In the genomic region with DNA sequence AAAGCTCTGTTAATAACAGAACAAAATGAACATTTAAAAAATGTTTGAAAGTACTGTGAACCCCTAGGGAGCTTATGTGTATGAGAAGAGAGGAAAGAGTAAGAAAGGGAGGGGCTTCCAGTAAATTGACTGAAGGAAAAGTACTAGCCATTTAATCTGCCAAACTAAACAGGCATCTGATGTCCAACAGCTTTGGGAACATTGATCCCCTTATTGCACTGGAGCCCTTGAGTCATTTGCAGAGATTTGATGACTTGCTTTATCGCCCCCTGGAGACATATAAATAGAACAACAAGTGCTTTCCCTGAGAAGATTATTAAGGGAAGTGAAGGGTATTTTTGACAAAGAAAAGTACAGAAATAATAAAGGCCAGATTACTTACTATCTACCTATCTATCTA, we compare ENCODE assay signal across 11 cellular contexts.
A peak's percentile ranks its signal among the peaks of the same experiment; 100 is the strongest.
DNase-seq lines count a peak whose midpoint lies in the region; ATAC-seq, FAIRE-seq and TF ChIP-seq lines count a peak whose summit lies in the region.
"Had no signal": no experiment of that assay in that cellular context is flagged by ENCODE, and none has a peak within 500 bp of the region (broad histone marks: within the 10 kb centered on the region; RNA-seq: fewer than 3 reads in every experiment).

No MANE protein-coding gene starts in this region.

- H3K9ac ChIP-seq in SK-N-SH (no peak overlapping the region), kidney (ENCODE audit: low read length in 2 of 2) (no peak overlapping the region)

- TF ChIP-seq EP300 in SK-N-SH (IDR thresholded peaks at IDR 0.05; ENCODE audit: borderline replicate concordance in 1 of 2, low read depth in 1 of 2, low read length in 1 of 2), result no peak

- no peak overlapping the region for H3K4me2 ChIP-seq in SK-N-SH

- no peak overlapping the region for H3K4me3 ChIP-seq in SK-N-SH (ENCODE audit: low read depth in 2 of 2, low read length in 1 of 2)
- no peak overlapping the region for H3K4me3 ChIP-seq in astrocyte of the cerebellum (ENCODE audit: low read depth, low read length)
- H3K4me3 ChIP-seq in kidney (ENCODE audit: low read length in 2 of 2), result no peak overlapping the region
- no peak overlapping the region for H3K4me3 ChIP-seq in aorta (ENCODE audit: low read length in 2 of 2)
- H3K4me3 ChIP-seq: SK-N-MC had no signal

- H2AFZ ChIP-seq in SK-N-SH (ENCODE audit: low read depth), result no peak overlapping the region

- no peak for ATAC-seq in SK-N-SH treated with all-trans-retinoic acid at 6 μM for 48 hours
- peak; percentile 87 for ATAC-seq in aorta (ENCODE audit: low FRiP score)
- ATAC-seq in GM19023 (IDR thresholded peaks at IDR 0.05; ENCODE audit: unreplicated experiment), result no peak
- no peak for ATAC-seq in HG03432 (IDR thresholded peaks at IDR 0.05; ENCODE audit: unreplicated experiment)

- intact Hi-C loops in kidney (cut with DNase I), result no loop called here
- intact Hi-C loops in aorta (cut with DNase I), result no loop called here

- no peaks in the 10 kb centered on the region for H3K27me3 ChIP-seq in SK-N-SH (ENCODE audit: insufficient read depth)
- H3K27me3 ChIP-seq in aorta (ENCODE audit: control insufficient read depth in 1 of 2, insufficient read depth in 2 of 2, low read length in 1 of 2), result no peaks in the 10 kb centered on the region

- DNase-seq in SK-N-SH (peak; percentile 1), astrocyte of the cerebellum (ENCODE audit: low read depth) (peak; percentile 15), kidney (no peak), aorta (no peak)
- no peak for DNase-seq in activated CD4-positive, alpha-beta T cell treated with anti-CD3 and anti-CD28 coated beads, Interleukin-2, amount 50 U/mL, for 4 hours
- DNase-seq: activated gamma-delta T cell treated with Interleukin-2 at 50 U/mL for 16 hours; CD4-positive, alpha-beta T cell had no signal

- no peaks in the 10 kb centered on the region for H3K9me2 ChIP-seq in SK-N-SH

- H3K4me1 ChIP-seq in SK-N-SH (ENCODE audit: control insufficient read depth in 1 of 2, insufficient read depth in 2 of 2, low read depth in 1 of 2, low read length in 1 of 2), result no peaks in the 10 kb centered on the region
- no peaks in the 10 kb centered on the region for H3K4me1 ChIP-seq in kidney (ENCODE audit: control insufficient read depth in 1 of 2, insufficient read depth in 1 of 2, low read depth in 1 of 2, low read length in 2 of 2)
- no peaks in the 10 kb centered on the region for H3K4me1 ChIP-seq in aorta (ENCODE audit: control insufficient read depth in 1 of 2, insufficient read depth in 2 of 2, low read length in 2 of 2)

- WGBS in SK-N-SH (ENCODE audit: low lambda C conversion rate), result 0% methylated on average over 1 of the region's 1 CpG
- WGBS in aorta, 2 donors, result 9 to 13% methylated on average over 1 of the region's 1 CpG

- no peaks in the 10 kb centered on the region; the same call in 1 of the 2 replicates for H3K79me2 ChIP-seq in SK-N-SH (ENCODE audit: insufficient read depth)

- peak; percentile 42 for TF ChIP-seq RAD21 in SK-N-SH (IDR thresholded peaks at IDR 0.05; ENCODE audit: low read length)

- POLR2A ChIA-PET in SK-N-SH (lab: Yijun Ruan, JAX), result no interaction called here

- TF ChIP-seq CTCF in SK-N-SH (IDR thresholded peaks at IDR 0.05) (peak; percentile 49), astrocyte of the cerebellum (IDR thresholded peaks at IDR 0.05; ENCODE audit: low read depth, low read length, missing control alignments) (peak; percentile 38), kidney (IDR thresholded peaks at IDR 0.05; ENCODE audit: borderline replicate concordance, extremely low read depth, insufficient read depth) (peak; percentile 26)

- no peaks in the 10 kb centered on the region for H3F3A ChIP-seq in SK-N-SH (replicated peaks; ENCODE audit: insufficient read depth)

- FAIRE-seq in kidney (lab: Jason Lieb, UNC), result no peak

- H4K20me1 ChIP-seq in SK-N-SH (ENCODE audit: insufficient read depth), result no peaks in the 10 kb centered on the region

- no peak overlapping the region for H3K27ac ChIP-seq in SK-N-SH (ENCODE audit: low read depth in 2 of 2, low read length in 1 of 2)
- H3K27ac ChIP-seq in kidney (ENCODE audit: low read depth in 2 of 2, low read length in 2 of 2), result no peak overlapping the region
- H3K27ac ChIP-seq in aorta (ENCODE audit: low read depth in 1 of 2, low read length in 2 of 2), result no peak overlapping the region
- H3K27ac ChIP-seq: SK-N-MC had no signal

- H3K9me3 ChIP-seq in SK-N-SH (no peaks in the 10 kb centered on the region), kidney (ENCODE audit: control insufficient read depth in 1 of 2, low read length in 2 of 2) (no peaks in the 10 kb centered on the region), aorta (ENCODE audit: control insufficient read depth, low read length) (no peaks in the 10 kb centered on the region)

- CTCF ChIA-PET in SK-N-SH (lab: Yijun Ruan, JAX), result interaction anchor here (0.6 to 1.3 kb wide), 6 partner anchors 9 to 523 kb away, joined by 3 read pairs; no protein-coding TSS in a partner anchor

- in situ Hi-C loops in astrocyte of the cerebellum (cut with HindIII; ENCODE audit: low sequenced_read_pairs), result no loop called here

- H3K36me3 ChIP-seq in SK-N-SH (replicated peaks in 1 of 2; ENCODE audit: control insufficient read depth in 1 of 2, insufficient read depth in 2 of 2, low read length in 1 of 2) (no peaks in the 10 kb centered on the region), kidney (ENCODE audit: control insufficient read depth in 1 of 2, insufficient read depth in 2 of 2, low read length in 2 of 2) (no peaks in the 10 kb centered on the region), aorta (ENCODE audit: control insufficient read depth in 1 of 2, insufficient read depth in 2 of 2, low read length in 1 of 2) (no peaks in the 10 kb centered on the region)

TF ChIP-seq in SK-N-SH, 30 proteins besides CTCF, POLR2A, EP300 and RAD21:
- no peak for TF ChIP-seq NRF1 (IDR thresholded peaks at IDR 0.05; ENCODE audit: low read depth, low read length)
- TF ChIP-seq, protein P1, sequence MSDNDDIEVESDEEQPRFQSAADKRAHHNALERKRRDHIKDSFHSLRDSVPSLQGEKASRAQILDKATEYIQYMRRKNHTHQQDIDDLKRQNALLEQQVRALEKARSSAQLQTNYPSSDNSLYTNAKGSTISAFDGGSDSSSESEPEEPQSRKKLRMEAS (IDR thresholded peaks at IDR 0.05; ENCODE audit: low read depth), result no peak
- TF ChIP-seq, protein P2, sequence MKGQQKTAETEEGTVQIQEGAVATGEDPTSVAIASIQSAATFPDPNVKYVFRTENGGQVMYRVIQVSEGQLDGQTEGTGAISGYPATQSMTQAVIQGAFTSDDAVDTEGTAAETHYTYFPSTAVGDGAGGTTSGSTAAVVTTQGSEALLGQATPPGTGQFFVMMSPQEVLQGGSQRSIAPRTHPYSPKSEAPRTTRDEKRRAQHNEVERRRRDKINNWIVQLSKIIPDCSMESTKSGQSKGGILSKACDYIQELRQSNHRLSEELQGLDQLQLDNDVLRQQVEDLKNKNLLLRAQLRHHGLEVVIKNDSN (IDR thresholded peaks at IDR 0.05; ENCODE audit: borderline replicate concordance, low read depth), result no peak

TF ChIP-seq in SK-N-SH treated with all-trans-retinoic acid at 6 μM for 48 hours, 23 proteins besides CTCF, POLR2A, EP300 and RAD21 (continues in another document):
- TF ChIP-seq PPARA (CRISPR knock-in tag; IDR thresholded peaks at IDR 0.05; ENCODE audit: borderline replicate concordance), result no peak
- TF ChIP-seq CSDC2 (CRISPR knock-in tag; IDR thresholded peaks at IDR 0.05), result no peak
- no peak for TF ChIP-seq ESRRG (CRISPR knock-in tag; IDR thresholded peaks at IDR 0.05)
- TF ChIP-seq ISL1 (CRISPR knock-in tag; IDR thresholded peaks at IDR 0.05), result no peak
- TF ChIP-seq TOX (CRISPR knock-in tag; IDR thresholded peaks at IDR 0.05; ENCODE audit: borderline replicate concordance), result no peak
- no peak for TF ChIP-seq ZFP30 (CRISPR knock-in tag; IDR thresholded peaks at IDR 0.05)
- TF ChIP-seq GLIS3 (CRISPR knock-in tag; IDR thresholded peaks at IDR 0.05), result no peak
- TF ChIP-seq, protein P3, sequence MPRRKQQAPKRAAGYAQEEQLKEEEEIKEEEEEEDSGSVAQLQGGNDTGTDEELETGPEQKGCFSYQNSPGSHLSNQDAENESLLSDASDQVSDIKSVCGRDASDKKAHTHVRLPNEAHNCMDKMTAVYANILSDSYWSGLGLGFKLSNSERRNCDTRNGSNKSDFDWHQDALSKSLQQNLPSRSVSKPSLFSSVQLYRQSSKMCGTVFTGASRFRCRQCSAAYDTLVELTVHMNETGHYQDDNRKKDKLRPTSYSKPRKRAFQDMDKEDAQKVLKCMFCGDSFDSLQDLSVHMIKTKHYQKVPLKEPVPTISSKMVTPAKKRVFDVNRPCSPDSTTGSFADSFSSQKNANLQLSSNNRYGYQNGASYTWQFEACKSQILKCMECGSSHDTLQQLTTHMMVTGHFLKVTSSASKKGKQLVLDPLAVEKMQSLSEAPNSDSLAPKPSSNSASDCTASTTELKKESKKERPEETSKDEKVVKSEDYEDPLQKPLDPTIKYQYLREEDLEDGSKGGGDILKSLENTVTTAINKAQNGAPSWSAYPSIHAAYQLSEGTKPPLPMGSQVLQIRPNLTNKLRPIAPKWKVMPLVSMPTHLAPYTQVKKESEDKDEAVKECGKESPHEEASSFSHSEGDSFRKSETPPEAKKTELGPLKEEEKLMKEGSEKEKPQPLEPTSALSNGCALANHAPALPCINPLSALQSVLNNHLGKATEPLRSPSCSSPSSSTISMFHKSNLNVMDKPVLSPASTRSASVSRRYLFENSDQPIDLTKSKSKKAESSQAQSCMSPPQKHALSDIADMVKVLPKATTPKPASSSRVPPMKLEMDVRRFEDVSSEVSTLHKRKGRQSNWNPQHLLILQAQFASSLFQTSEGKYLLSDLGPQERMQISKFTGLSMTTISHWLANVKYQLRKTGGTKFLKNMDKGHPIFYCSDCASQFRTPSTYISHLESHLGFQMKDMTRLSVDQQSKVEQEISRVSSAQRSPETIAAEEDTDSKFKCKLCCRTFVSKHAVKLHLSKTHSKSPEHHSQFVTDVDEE (CRISPR knock-in tag; IDR thresholded peaks at IDR 0.05), result no peak
- TF ChIP-seq, protein P4, sequence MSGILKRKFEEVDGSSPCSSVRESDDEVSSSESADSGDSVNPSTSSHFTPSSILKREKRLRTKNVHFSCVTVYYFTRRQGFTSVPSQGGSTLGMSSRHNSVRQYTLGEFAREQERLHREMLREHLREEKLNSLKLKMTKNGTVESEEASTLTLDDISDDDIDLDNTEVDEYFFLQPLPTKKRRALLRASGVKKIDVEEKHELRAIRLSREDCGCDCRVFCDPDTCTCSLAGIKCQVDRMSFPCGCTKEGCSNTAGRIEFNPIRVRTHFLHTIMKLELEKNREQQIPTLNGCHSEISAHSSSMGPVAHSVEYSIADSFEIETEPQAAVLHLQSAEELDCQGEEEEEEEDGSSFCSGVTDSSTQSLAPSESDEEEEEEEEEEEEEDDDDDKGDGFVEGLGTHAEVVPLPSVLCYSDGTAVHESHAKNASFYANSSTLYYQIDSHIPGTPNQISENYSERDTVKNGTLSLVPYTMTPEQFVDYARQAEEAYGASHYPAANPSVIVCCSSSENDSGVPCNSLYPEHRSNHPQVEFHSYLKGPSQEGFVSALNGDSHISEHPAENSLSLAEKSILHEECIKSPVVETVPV (CRISPR knock-in tag; IDR thresholded peaks at IDR 0.05), result no peak

Comparison
In these comparisons a context has a peak if more than half of its experiments do, and no peak if none do; other contexts are left out.
1. DNase-seq: peak in SK-N-SH (single experiment) and astrocyte of the cerebellum (single experiment); none in kidney (single experiment), aorta (0 of 2) and activated CD4-positive, alpha-beta T cell treated with anti-CD3 and anti-CD28 coated beads, Interleukin-2, amount 50 U/mL, for 4 hours (0 of 2).
2. Peak in every context shown above with its lines, with median percentiles within 50 percentile points of each other: CTCF ChIP-seq.